ENCODE assay signal across 17 cellular contexts in genomic region chr5:131142970-131143617, GRCh38. TPM values are rescaled to one million over a fixed set of nuclear protein-coding genes. Genes with fewer than 3 reads are reported as not detected.
DNase-seq lines count a peak whose midpoint lies in the region; ATAC-seq and TF ChIP-seq lines count a peak whose summit lies in the region.
"Had no signal": no experiment of that assay in that cellular context is flagged by ENCODE, and none has a peak within 500 bp of the region (broad histone marks: within the 10 kb centered on the region; RNA-seq: fewer than 3 reads in every experiment).

No MANE protein-coding gene starts in this region.

- no peak overlapping the region for H3K4me3 ChIP-seq in neural progenitor cell
- H3K4me3 ChIP-seq: SJSA1 had no signal

- H3K4me1 Mint-ChIP-seq in neural progenitor cell: no peaks in the 10 kb centered on the region

- H3K27me3 Mint-ChIP-seq in neural progenitor cell (ENCODE audit: insufficient read depth, low read depth): peaks cover 3% of the 10 kb centered on the region

- no peak for TF ChIP-seq CTCF in neural progenitor cell (IDR thresholded peaks at IDR 0.05)

- H3K36me3 Mint-ChIP-seq in neural progenitor cell: no peaks in the 10 kb centered on the region

- H2AFZ ChIP-seq in neural progenitor cell (replicated peaks): no peak overlapping the region

- H3K4me2 ChIP-seq in neural progenitor cell: no peak overlapping the region

- no peaks in the 10 kb centered on the region for H3K9me3 ChIP-seq in neural progenitor cell (ENCODE audit: low read depth)
- H3K9me3 ChIP-seq: SJSA1 had no signal

- DNase-seq in OCI-M1 (lab: John Stamatoyannopoulos, UW): peak; percentile 33
- DNase-seq in stimulated activated naive CD4-positive, alpha-beta T cell (lab: John Stamatoyannopoulos, UW): no peak
- DNase-seq in left lobe of liver (ENCODE audit: low spot score): no peak
- no peak for DNase-seq in neural progenitor cell (ENCODE audit: low spot score)
- DNase-seq in NCI-H1436 treated with DMSO at 0.1 percent for 48 hours (lab: John Stamatoyannopoulos, UW): no peak
- DNase-seq: Calu3; CD8-positive, alpha-beta memory T cell; DMS153; KG1; NCI-H1417; NCI-H187; T-helper 9 cell had no signal

- H3K79me2 ChIP-seq in neural progenitor cell (ENCODE audit: low read depth): no peaks in the 10 kb centered on the region

- no peaks in the 10 kb centered on the region for H4K20me1 ChIP-seq in neural progenitor cell (ENCODE audit: low read depth)

- no peaks in the 10 kb centered on the region for H3F3A ChIP-seq in neural progenitor cell (ENCODE audit: low read depth)

- H3K27ac ChIP-seq in neural progenitor cell: no peak overlapping the region
- H3K27ac ChIP-seq: SJSA1 had no signal

- H3K9me3 Mint-ChIP-seq in neural progenitor cell: peaks cover 4% of the 10 kb centered on the region
- H3K9me3 Mint-ChIP-seq: CD8-positive, alpha-beta memory T cell had no signal

- H3K27me3 ChIP-seq in neural progenitor cell: no peaks in the 10 kb centered on the region
- H3K27me3 ChIP-seq: SJSA1 had no signal

- no peaks in the 10 kb centered on the region for H3K36me3 ChIP-seq in neural progenitor cell
- H3K36me3 ChIP-seq: SJSA1 had no signal

- no peaks in the 10 kb centered on the region for H3K4me1 ChIP-seq in neural progenitor cell
- H3K4me1 ChIP-seq: SJSA1 had no signal

- no peak overlapping the region for H3K9ac ChIP-seq in neural progenitor cell

- H3K27ac Mint-ChIP-seq in neural progenitor cell: no peak overlapping the region
- H3K27ac Mint-ChIP-seq: CD8-positive, alpha-beta memory T cell had no signal

- peak; percentile 54 for ATAC-seq in GM18499 (IDR thresholded peaks at IDR 0.05; ENCODE audit: insufficient read depth, unreplicated experiment)
- peak; percentile 79 for ATAC-seq in GM19351 (IDR thresholded peaks at IDR 0.05; ENCODE audit: unreplicated experiment)
- ATAC-seq in HG03442 (IDR thresholded peaks at IDR 0.05; ENCODE audit: unreplicated experiment): peak; percentile 77
- no peak for ATAC-seq in left lobe of liver
- ATAC-seq: Right ventricle myocardium inferior had no signal

- H3K4me3 Mint-ChIP-seq in neural progenitor cell: no peak overlapping the region
- H3K4me3 Mint-ChIP-seq: CD8-positive, alpha-beta memory T cell had no signal

RNA-seq across cellular contexts. Expression of gene HINT1, which starts 22.0 kb away (rescaled TPM):
- 178 TPM for total RNA-seq in left lobe of liver
- total RNA-seq in neural progenitor cell (ENCODE audit: low replicate concordance): 209 and 300 TPM in 2 replicates

RNA-seq across cellular contexts. Expression of gene LYRM7, which starts 27.6 kb away (rescaled TPM):
- total RNA-seq in left lobe of liver (4.8 TPM), neural progenitor cell (ENCODE audit: low replicate concordance) (8.1 and 19.2 TPM in 2 replicates)
